18 cellular contexts compared by ENCODE assay signal in the genomic region with DNA sequence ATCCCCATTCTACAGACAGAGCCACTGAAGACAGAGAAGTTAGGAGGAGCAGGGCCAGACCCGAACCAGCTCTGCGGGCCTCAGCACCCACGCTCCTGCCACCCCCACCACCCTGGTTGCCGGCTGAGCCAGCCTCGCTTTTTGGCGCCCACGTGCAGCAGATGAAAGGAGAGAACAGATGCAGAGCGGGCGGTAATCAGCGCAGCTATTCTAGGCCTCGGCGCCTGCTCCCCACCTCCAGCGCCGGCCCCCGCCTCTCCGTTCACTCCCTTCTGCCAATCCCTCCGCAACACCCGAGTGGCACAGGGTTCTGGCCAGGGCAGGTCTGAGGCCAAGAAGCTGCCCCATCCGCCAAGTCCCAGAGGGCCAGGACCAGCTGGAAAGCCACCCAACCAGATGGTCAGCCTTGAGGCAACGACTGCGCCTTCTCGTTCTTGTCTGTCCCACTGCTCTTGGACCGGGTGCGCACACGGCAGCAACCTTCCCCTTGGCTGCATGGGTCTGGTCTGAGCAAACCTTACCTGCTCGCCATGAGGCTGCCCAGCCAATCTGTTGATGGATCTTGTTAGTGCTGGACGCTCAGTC. TPM values are rescaled to one million over a fixed set of nuclear protein-coding genes. Genes with fewer than 3 reads are reported as not detected.
A peak's percentile ranks its signal among the peaks of the same experiment; 100 is the strongest.
DNase-seq lines count a peak whose midpoint lies in the region; ATAC-seq and TF ChIP-seq lines count a peak whose summit lies in the region.
"Had no signal": no experiment of that assay in that cellular context is flagged by ENCODE, and none has a peak within 500 bp of the region (broad histone marks: within the 10 kb centered on the region; RNA-seq: fewer than 3 reads in every experiment).

No MANE protein-coding gene starts in this region.

- peaks cover 0 to 23% (median 10%) of the 10 kb centered on the region in 12 donors for H3K4me1 ChIP-seq in heart left ventricle
- H3K4me1 ChIP-seq in endodermal cell (ENCODE audit: control insufficient read depth, insufficient read depth, low read length) = no peaks in the 10 kb centered on the region
- peaks cover 0 to 6% of the 10 kb centered on the region in 2 donors for H3K4me1 ChIP-seq in gastrocnemius medialis

- H3K4me1 Mint-ChIP-seq in endodermal cell = no peaks in the 10 kb centered on the region

- peak in 2 of 5 donors; percentile 56 to 65 for DNase-seq in heart left ventricle
- DNase-seq in cardiac septum (ENCODE audit: low spot score) = no peak
- peak in 33 of 58 donors; percentile 14 to 74 (median 56) for DNase-seq in anterior cingulate cortex (lab: John Stamatoyannopoulos, UW)
- DNase-seq in endodermal cell = no peak
- peak in 1 of 2 donors; percentile 76 for DNase-seq in gastrocnemius medialis
- no peak for DNase-seq in D341Med (ENCODE audit: low spot score)
- no peak for DNase-seq in CD1c-positive myeloid dendritic cell (ENCODE audit: extremely low spot score)
- DNase-seq: 8988T; CD4-positive, alpha-beta memory T cell; GOT3; NCI-H1417; NCI-H187 treated with DMSO at 0.1 percent for 48 hours; NCI-H2227 treated with DMSO at 0.1 percent for 48 hours; NCI-H510A treated with DMSO at 0.1 percent for 48 hours; NCI-H774; OCI-M1; SIG-M5 had no signal

- no peak for TF ChIP-seq POLR2A in heart left ventricle (IDR thresholded peaks at IDR 0.05)
- TF ChIP-seq POLR2A in gastrocnemius medialis (IDR thresholded peaks at IDR 0.05) = no peak

- no peak overlapping the region for H3K9ac ChIP-seq in endodermal cell (ENCODE audit: extremely low read depth, low read length, poor library complexity, severe bottlenecking)

- no peak overlapping the region for H3K4me3 Mint-ChIP-seq in endodermal cell
- H3K4me3 Mint-ChIP-seq: CD4-positive, alpha-beta memory T cell had no signal

- no peaks in the 10 kb centered on the region for H3K27me3 ChIP-seq in heart left ventricle
- H3K27me3 ChIP-seq in endodermal cell (ENCODE audit: control insufficient read depth, insufficient read depth, low read length, poor library complexity, severe bottlenecking) = no peaks in the 10 kb centered on the region
- no peaks in the 10 kb centered on the region for H3K27me3 ChIP-seq in gastrocnemius medialis

- H3K36me3 Mint-ChIP-seq in endodermal cell (ENCODE audit: low read depth) = peaks cover 21% of the 10 kb centered on the region

- 75 to 93% (median 84%) methylated on average over 25 to 27 of the region's 27 CpGs for whole genome bisulfite sequencing in heart left ventricle, 4 donors
- WGBS in endodermal cell (ENCODE audit: insufficient coverage in 1 of 2, insufficient read length in 1 of 2), 2 experiments = 96 to 97% methylated on average over 17 to 27 of the region's 27 CpGs

- TF ChIP-seq CTCF in heart left ventricle (IDR thresholded peaks at IDR 0.05) (no peak), endodermal cell (conservative IDR thresholded peaks at IDR 0.05) (no peak), gastrocnemius medialis (IDR thresholded peaks at IDR 0.05 in 4 of 5, conservative IDR thresholded peaks at IDR 0.05 in 1 of 5) (no peak)

- no peak overlapping the region for H3K27ac ChIP-seq in heart left ventricle
- no peak overlapping the region for H3K27ac ChIP-seq in endodermal cell (ENCODE audit: low read depth, low read length)
- peak overlapping the region in 2 of 4 donors; percentile 37 to 62 for H3K27ac ChIP-seq in gastrocnemius medialis

- H3K27ac Mint-ChIP-seq in endodermal cell = peak overlapping the region; percentile 35
- H3K27ac Mint-ChIP-seq: CD4-positive, alpha-beta memory T cell had no signal

- ATAC-seq in heart left ventricle = peak in 3 of 4 donors; percentile 35 to 43 (median 42)
- ATAC-seq in gastrocnemius medialis = peak; percentile 62 to 78
- ATAC-seq in GM18498 (IDR thresholded peaks at IDR 0.05; ENCODE audit: unreplicated experiment) = no peak

- in situ Hi-C loops in gastrocnemius medialis (cut with MboI; ENCODE audit: low sequenced_read_pairs in 4 of 4) = no loop called here

- no peaks in the 10 kb centered on the region for H3K9me3 ChIP-seq in heart left ventricle
- no peaks in the 10 kb centered on the region for H3K9me3 ChIP-seq in endodermal cell (ENCODE audit: control insufficient read depth, low read length)
- no peaks in the 10 kb centered on the region for H3K9me3 ChIP-seq in gastrocnemius medialis

- intact Hi-C loops in heart left ventricle (cut with DNase I) = loop anchor here in 4 of 10 donors (5.0 to 10.0 kb wide), 5 partner anchors 65 to 348 kb away; partner anchors contain the start of gene NPTXR (in 3 of the 4)
- intact Hi-C loops in cardiac septum (cut with DNase I) = loop anchor here (2.0 to 10.0 kb wide), 2 partner anchors 24 to 348 kb away; no protein-coding TSS in a partner anchor
- intact Hi-C loops in gastrocnemius medialis (cut with DNase I; ENCODE audit: low total_unique reads) = no loop called here

- H3K9me3 Mint-ChIP-seq in endodermal cell = no peaks in the 10 kb centered on the region
- H3K9me3 Mint-ChIP-seq: CD4-positive, alpha-beta memory T cell had no signal

- peaks cover 0 to 23% (median 7%) of the 10 kb centered on the region in 9 donors for H3K36me3 ChIP-seq in heart left ventricle
- no peaks in the 10 kb centered on the region for H3K36me3 ChIP-seq in endodermal cell (ENCODE audit: control insufficient read depth, insufficient read depth, low read length)
- H3K36me3 ChIP-seq in gastrocnemius medialis = no peaks in the 10 kb centered on the region

- peaks cover 3% of the 10 kb centered on the region for H3K27me3 Mint-ChIP-seq in endodermal cell (ENCODE audit: insufficient read depth)
- H3K27me3 Mint-ChIP-seq: CD4-positive, alpha-beta memory T cell had no signal

- H3K4me3 ChIP-seq in heart left ventricle = no peak overlapping the region
- no peak overlapping the region for H3K4me3 ChIP-seq in endodermal cell (ENCODE audit: low read length)
- no peak overlapping the region for H3K4me3 ChIP-seq in gastrocnemius medialis

RNA-seq across cellular contexts. Expression of gene DNAL4, which starts 16.8 kb away (rescaled TPM):
- total RNA-seq in heart left ventricle (10 to 100 TPM in 5 of 9 donors, 1 to 10 TPM in 4; 8.2 to 16.4 (median 10.4) TPM), cardiac septum (8.1 TPM), endodermal cell (10 to 100 TPM; 24.8 to 29.8 TPM), gastrocnemius medialis (1 to 10 TPM; 5.7 to 7.2 (median 6.7) TPM)
- 10 to 100 TPM in 1 of 2 donors, 1 to 10 TPM in 1; 7.9 to 14.9 TPM for polyA plus RNA-seq in heart left ventricle
- polyA plus RNA-seq in endodermal cell (2013, experiment 1 of 2) = 28.5 TPM
- 25.9 TPM for polyA plus RNA-seq in endodermal cell (2013, experiment 2 of 2)

RNA-seq across cellular contexts. Expression of gene SUN2, which starts 21.4 kb away (rescaled TPM):
- total RNA-seq in heart left ventricle (100 to 1,000 TPM in 6 of 9 donors, 10 to 100 TPM in 3; 75.2 to 405 (median 125) TPM), cardiac septum (130 TPM), endodermal cell (10 to 100 TPM; 23.0 to 32.4 TPM), gastrocnemius medialis (100 to 1,000 TPM; 177 to 423 (median 312) TPM)
- polyA plus RNA-seq in heart left ventricle = 100 to 1,000 TPM in 1 of 2 donors, 10 to 100 TPM in 1; 41.3 to 203 TPM
- 66.3 TPM for polyA plus RNA-seq in endodermal cell (2013, experiment 1 of 2)
- polyA plus RNA-seq in endodermal cell (2013, experiment 2 of 2) = 71.5 TPM

Comparison
In these comparisons a context has a peak if more than half of its experiments do, and no peak if none do; other contexts are left out.
1. DNase-seq: peak in anterior cingulate cortex (33 of 58); none in cardiac septum (single experiment), endodermal cell (single experiment), D341Med (single experiment) and CD1c-positive myeloid dendritic cell (single experiment).